In genomic region chr5:168712280-168712924, GRCh38 we compare ENCODE assay signal across 11 cellular contexts.
A peak's percentile ranks its signal among the peaks of the same experiment; 100 is the strongest.
DNase-seq lines count a peak whose midpoint lies in the region; ATAC-seq, FAIRE-seq and TF ChIP-seq lines count a peak whose summit lies in the region.
"Had no signal": no experiment of that assay in that cellular context is flagged by ENCODE, and none has a peak within 500 bp of the region (broad histone marks: within the 10 kb centered on the region; RNA-seq: fewer than 3 reads in every experiment).

No MANE protein-coding gene starts in this region.

- H3K4me3 Mint-ChIP-seq in CD4-positive, alpha-beta T cell, result no peak overlapping the region
- H3K4me3 Mint-ChIP-seq: activated naive CD8-positive, alpha-beta T cell treated with anti-CD3 and anti-CD28 coated beads, Interleukin-2, amount 50 U/mL, for 24 hours had no signal

- H3K4me1 ChIP-seq in K562 (replicated peaks in 1 of 2; ENCODE audit: control insufficient read depth in 2 of 2, insufficient read depth in 2 of 2, low read length in 2 of 2), result no peaks in the 10 kb centered on the region
- no peaks in the 10 kb centered on the region for H3K4me1 ChIP-seq in BE2C

- no peaks in the 10 kb centered on the region for H3K27me3 Mint-ChIP-seq in CD4-positive, alpha-beta T cell

- no peak for TF ChIP-seq RAD21 in K562 (CRISPR knock-in tag; conservative IDR thresholded peaks at IDR 0.05 in 1 of 2, IDR thresholded peaks at IDR 0.05 in 1 of 2)

- FAIRE-seq in K562 (lab: Jason Lieb, UNC), result no peak

- no peaks in the 10 kb centered on the region for H3K9me1 ChIP-seq in K562 (ENCODE audit: control insufficient read depth, insufficient read depth, low read length)

- POLR2A ChIA-PET in K562 (lab: Yijun Ruan, JAX), result no interaction called here
- POLR2A ChIA-PET in CD4-positive, alpha-beta T cell (lab: Charles Lee), result no interaction called here

- ATAC-seq in HG03342 (IDR thresholded peaks at IDR 0.05; ENCODE audit: unreplicated experiment) (peak; percentile 46), K562 (no peak), GM18873 (IDR thresholded peaks at IDR 0.05; ENCODE audit: low FRiP score, unreplicated experiment) (no peak), HG03457 (IDR thresholded peaks at IDR 0.05; ENCODE audit: unreplicated experiment) (no peak)
- no peak for ATAC-seq in CD4-positive, alpha-beta T cell (ENCODE audit: poor library complexity)
- ATAC-seq: activated naive CD8-positive, alpha-beta T cell treated with anti-CD3 and anti-CD28 coated beads, Interleukin-2, amount 50 U/mL, for 24 hours; mucosa of descending colon had no signal

- no peak overlapping the region for H3K27ac Mint-ChIP-seq in CD4-positive, alpha-beta T cell
- H3K27ac Mint-ChIP-seq: activated naive CD8-positive, alpha-beta T cell treated with anti-CD3 and anti-CD28 coated beads, Interleukin-2, amount 50 U/mL, for 24 hours had no signal

- no peak for TF ChIP-seq POLR2A in K562 (conservative IDR thresholded peaks at IDR 0.05)

- BruUV-seq in K562 (replicated peaks; lab: Mats Ljungman, UMichigan), result no TSS peak

- no peaks in the 10 kb centered on the region for H4K20me1 ChIP-seq in K562 (replicated peaks; ENCODE audit: control insufficient read depth, insufficient read depth, low read length)

- H3K9ac ChIP-seq in K562 (ENCODE audit: insufficient read depth in 1 of 2, low read depth in 2 of 2, low read length in 2 of 2), result no peak overlapping the region

- no peaks in the 10 kb centered on the region for H3K9me3 ChIP-seq in K562 (replicated peaks; ENCODE audit: control insufficient read depth, insufficient read depth, low read depth, low read length)
- H3K9me3 ChIP-seq in CD4-positive, alpha-beta T cell (ENCODE audit: control insufficient read depth, low read length), result no peaks in the 10 kb centered on the region
- no peaks in the 10 kb centered on the region for H3K9me3 ChIP-seq in BE2C
- H3K9me3 ChIP-seq: mucosa of descending colon had no signal

- no peaks in the 10 kb centered on the region for H3K4me1 Mint-ChIP-seq in CD4-positive, alpha-beta T cell (ENCODE audit: low read depth)

- H3K79me2 ChIP-seq in K562 (ENCODE audit: control insufficient read depth, insufficient read depth, low read length), result no peaks in the 10 kb centered on the region

- H2AFZ ChIP-seq in K562 (ENCODE audit: low read depth, low read length), result no peak overlapping the region

- intact Hi-C loops in K562 (cut with micrococcal nuclease), result no loop called here
- intact Hi-C loops in CD4-positive, alpha-beta T cell (cut with DNase I, micrococcal nuclease), result no loop called here

- H3K4me2 ChIP-seq in K562 (ENCODE audit: insufficient read depth, low read length), result no peak overlapping the region

- WGBS in K562 (ENCODE audit: insufficient coverage, low coverage, missing lambda C conversion rate), result 0% methylated on average over 11 of the region's 11 CpGs

- H3K27me3 ChIP-seq in K562 (ENCODE audit: control insufficient read depth in 2 of 2, insufficient read depth in 2 of 2, low read length in 2 of 2), result peaks cover 2 to 24% of the 10 kb centered on the region in 2 experiments; a peak in 4 of 5 replicates
- H3K27me3 ChIP-seq in CD4-positive, alpha-beta T cell (ENCODE audit: control insufficient read depth, insufficient read depth, low read length), result no peaks in the 10 kb centered on the region
- H3K27me3 ChIP-seq in BE2C, result no peaks in the 10 kb centered on the region

- in situ Hi-C loops in ACHN (cut with HindIII; ENCODE audit: low pct_ligation_motif_present, low pct_unique_long_range_greater_than_20kb, low sequenced_read_pairs), result no loop called here
- in situ Hi-C loops in K562 (cut with MboI), result no loop called here

- H3K4me3 ChIP-seq in K562 (no peak overlapping the region), BE2C (ENCODE audit: low read depth, low read length) (no peak overlapping the region)
- H3K4me3 ChIP-seq: mucosa of descending colon had no signal

- no peak for TF ChIP-seq CTCF in K562 (IDR thresholded peaks at IDR 0.05 in 2 of 3, conservative IDR thresholded peaks at IDR 0.05 in 1 of 3; ENCODE audit: insufficient read depth in 2 of 3, low read depth in 1 of 3, low read length in 3 of 3)
- TF ChIP-seq CTCF in CD4-positive, alpha-beta T cell (IDR thresholded peaks at IDR 0.05), result no peak
- no peak for TF ChIP-seq CTCF in BE2C (IDR thresholded peaks at IDR 0.05; ENCODE audit: low read depth, low read length)

- TF ChIP-seq EP300 in K562 (IDR thresholded peaks at IDR 0.05; ENCODE audit: low read length), result no peak

- CTCF ChIA-PET in K562 (lab: Yijun Ruan, JAX; ENCODE audit: low intra/inter-chr PET ratio), result no interaction called here
- CTCF ChIA-PET in CD4-positive, alpha-beta T cell (lab: Charles Lee), result no interaction called here

- H3K36me3 ChIP-seq in K562 (ENCODE audit: control insufficient read depth, insufficient read depth, low read length) (no peaks in the 10 kb centered on the region), BE2C (peaks cover 78% of the 10 kb centered on the region)

- no peaks in the 10 kb centered on the region for H3K36me3 Mint-ChIP-seq in CD4-positive, alpha-beta T cell (ENCODE audit: low read depth)

- no peaks in the 10 kb centered on the region for H3K9me3 Mint-ChIP-seq in CD4-positive, alpha-beta T cell
- H3K9me3 Mint-ChIP-seq: activated naive CD8-positive, alpha-beta T cell treated with anti-CD3 and anti-CD28 coated beads, Interleukin-2, amount 50 U/mL, for 24 hours had no signal

- DNase-seq in ACHN, result peak; percentile 74
- no peak for DNase-seq in K562 (ENCODE audit: extremely low read depth in 1 of 4, low spot score in 3 of 4)
- peak; percentile 91 for DNase-seq in islet precursor cell
- DNase-seq in CD4-positive, alpha-beta T cell, result no peak
- DNase-seq in BE2C, result no peak
- DNase-seq: activated naive CD8-positive, alpha-beta T cell treated with anti-CD3 and anti-CD28 coated beads, Interleukin-2, amount 50 U/mL, for 24 hours; mucosa of descending colon; NCI-H1436 treated with DMSO at 0.1 percent for 48 hours had no signal

- H3K27ac ChIP-seq in K562 (ENCODE audit: extremely low read depth, low read depth, low read length), result no peak overlapping the region
- H3K27ac ChIP-seq in CD4-positive, alpha-beta T cell (ENCODE audit: low read depth, low read length), result no peak overlapping the region

TF ChIP-seq in K562, 482 proteins besides CTCF, POLR2A, EP300 and RAD21:
- TF ChIP-seq GABPA (tag; conservative IDR thresholded peaks at IDR 0.05; ENCODE audit: low read depth), result peak; percentile 36; the same call in 1 of the 2 replicates
- no peak for TF ChIP-seq ZSCAN29 (IDR thresholded peaks at IDR 0.05)

Comparison
In these comparisons a context has a peak if more than half of its experiments do, and no peak if none do; other contexts are left out.
1. DNase-seq: peak in ACHN (single experiment) and islet precursor cell (single experiment); none in K562 (0 of 4), CD4-positive, alpha-beta T cell (0 of 10) and BE2C (single experiment).